Comparison of ENCODE assay signal across 8 cellular contexts in the genomic region with DNA sequence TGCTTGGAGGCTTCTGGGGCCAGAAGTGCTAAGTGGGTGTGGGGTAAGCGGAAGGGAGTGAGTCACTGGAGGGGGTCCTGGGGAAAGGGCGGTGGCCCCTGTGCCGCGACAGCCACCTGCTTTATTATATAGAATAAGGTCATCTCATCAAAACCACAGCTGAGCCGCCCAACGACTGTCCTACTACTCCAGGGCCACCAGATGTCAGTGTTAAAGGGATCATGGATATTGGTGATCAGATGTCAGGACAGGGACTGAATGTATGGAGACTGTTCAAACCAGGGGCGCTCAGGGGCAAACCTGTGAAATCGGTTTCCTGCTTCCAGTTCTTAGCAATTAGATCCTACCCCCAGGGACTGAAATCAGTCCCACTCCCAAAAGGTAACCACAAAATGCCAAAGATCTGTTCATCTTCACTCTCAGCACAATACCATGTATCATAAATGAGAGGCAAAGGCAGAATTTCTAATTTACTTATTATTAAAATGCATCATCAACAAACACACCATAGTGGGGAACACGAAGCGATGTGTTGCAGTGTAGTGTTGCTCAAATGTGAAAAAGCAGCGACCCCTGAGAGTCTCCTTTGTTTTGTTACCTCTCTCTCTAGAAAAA. TPM values are rescaled to one million over a fixed set of nuclear protein-coding genes. Genes with fewer than 3 reads are reported as not detected.
DNase-seq lines count a peak whose midpoint lies in the region; ATAC-seq and TF ChIP-seq lines count a peak whose summit lies in the region.

No MANE protein-coding gene starts in this region.

- no peaks in the 10 kb centered on the region for H3K4me1 Mint-ChIP-seq in activated CD4-positive, alpha-beta T cell treated with anti-CD3 and anti-CD28 coated beads for 36 hours
- no peaks in the 10 kb centered on the region for H3K4me1 Mint-ChIP-seq in progenitor cell of endocrine pancreas (ENCODE audit: low read depth)

- H3K36me3 Mint-ChIP-seq in activated CD4-positive, alpha-beta T cell treated with anti-CD3 and anti-CD28 coated beads for 36 hours (ENCODE audit: low read depth), result peaks cover under 1% of the 10 kb centered on the region
- H3K36me3 Mint-ChIP-seq in progenitor cell of endocrine pancreas (ENCODE audit: insufficient read depth), result peaks cover 1% of the 10 kb centered on the region

- peak; percentile 43 for DNase-seq in activated CD4-positive, alpha-beta T cell treated with anti-CD3 and anti-CD28 coated beads for 36 hours
- no peak for DNase-seq in activated CD4-positive, alpha-beta T cell treated with anti-CD3 and anti-CD28 coated beads for 1 hour
- peak; percentile 8 for DNase-seq in Jurkat, Clone E6-1 (ENCODE audit: low read depth, low spot score)
- DNase-seq in SK-MEL-5 (ENCODE audit: low read depth, low spot score) (peak; percentile 73), fibroblast of gingiva (ENCODE audit: low read depth) (peak; percentile 29), progenitor cell of endocrine pancreas (ENCODE audit: low spot score, unreplicated experiment) (no peak)

- POLR2A ChIA-PET in activated CD4-positive, alpha-beta T cell treated with anti-CD3 and anti-CD28 coated beads for 36 hours (lab: Charles Lee), result no interaction called here

- CTCF ChIA-PET in activated CD4-positive, alpha-beta T cell treated with anti-CD3 and anti-CD28 coated beads for 36 hours (lab: Charles Lee), result no interaction called here

- in situ Hi-C loops in SK-MEL-5 (cut with HindIII; ENCODE audit: low pct_unique_long_range_greater_than_20kb, low sequenced_read_pairs), result no loop called here

- ATAC-seq in activated CD4-positive, alpha-beta T cell treated with anti-CD3 and anti-CD28 coated beads for 36 hours, result peak; percentile 80
- no peak for ATAC-seq in GM18861 (IDR thresholded peaks at IDR 0.05; ENCODE audit: unreplicated experiment)
- no peak for ATAC-seq in HG02759 (IDR thresholded peaks at IDR 0.05; ENCODE audit: unreplicated experiment)

- H3K27ac Mint-ChIP-seq in activated CD4-positive, alpha-beta T cell treated with anti-CD3 and anti-CD28 coated beads for 36 hours, result no peak overlapping the region
- H3K27ac Mint-ChIP-seq in progenitor cell of endocrine pancreas, result no peak overlapping the region

- H3K4me3 ChIP-seq in Jurkat, Clone E6-1 (ENCODE audit: low read length), result no peak overlapping the region

- H3K9me3 Mint-ChIP-seq in activated CD4-positive, alpha-beta T cell treated with anti-CD3 and anti-CD28 coated beads for 36 hours (ENCODE audit: low read depth), result no peaks in the 10 kb centered on the region
- H3K9me3 Mint-ChIP-seq in progenitor cell of endocrine pancreas (ENCODE audit: low read depth), result no peaks in the 10 kb centered on the region

- peak; percentile 63 for TF ChIP-seq CTCF in progenitor cell of endocrine pancreas (IDR thresholded peaks at IDR 0.05; ENCODE audit: unreplicated experiment)

- no peaks in the 10 kb centered on the region for H3K27me3 Mint-ChIP-seq in activated CD4-positive, alpha-beta T cell treated with anti-CD3 and anti-CD28 coated beads for 36 hours
- H3K27me3 Mint-ChIP-seq in progenitor cell of endocrine pancreas, result no peaks in the 10 kb centered on the region

- intact Hi-C loops in activated CD4-positive, alpha-beta T cell treated with anti-CD3 and anti-CD28 coated beads for 36 hours (cut with DNase I, micrococcal nuclease), result loop anchor here (1.0 kb wide), 1 partner anchor 196 kb away; no protein-coding TSS in a partner anchor

- H3K4me3 Mint-ChIP-seq in activated CD4-positive, alpha-beta T cell treated with anti-CD3 and anti-CD28 coated beads for 36 hours, result no peak overlapping the region
- H3K4me3 Mint-ChIP-seq in progenitor cell of endocrine pancreas (ENCODE audit: low read depth), result no peak overlapping the region

RNA-seq across cellular contexts. Expression of a gene that starts 24.5 kb away (rescaled TPM):
- under 1 TPM; 0.72 to 0.85 TPM for total RNA-seq in activated CD4-positive, alpha-beta T cell treated with anti-CD3 and anti-CD28 coated beads for 36 hours
- not detected for polyA plus RNA-seq in Jurkat, Clone E6-1 (2012; ENCODE audit: insufficient read depth, insufficient read length)
- not detected in 2 replicates for total RNA-seq in SK-MEL-5 (2014; rRNA removed; shearing (Covaris generic))
- 0.04 TPM in 1 of 2 replicates, not detected in the other for polyA plus RNA-seq in SK-MEL-5 (2015; cell fraction: cytosol; rRNA removed)
- not detected in 2 replicates for polyA plus RNA-seq in SK-MEL-5 (2015; cell fraction: nucleus; rRNA removed)
- total RNA-seq in progenitor cell of endocrine pancreas, result 0.10 TPM in 1 of 2 replicates, not detected in the other

RNA-seq across cellular contexts. Expression of a gene that starts 38.5 kb away (rescaled TPM):
- 10 to 100 TPM; 40.7 to 55.8 TPM for total RNA-seq in activated CD4-positive, alpha-beta T cell treated with anti-CD3 and anti-CD28 coated beads for 36 hours
- polyA plus RNA-seq in Jurkat, Clone E6-1 (2012; ENCODE audit: insufficient read depth, insufficient read length), result 106 TPM
- 97.8 and 114 TPM in 2 replicates for total RNA-seq in SK-MEL-5 (2014; rRNA removed; shearing (Covaris generic))
- polyA plus RNA-seq in SK-MEL-5 (2015; cell fraction: cytosol; rRNA removed), result 68.4 and 84.7 TPM in 2 replicates
- 16.7 and 39.0 TPM in 2 replicates for polyA plus RNA-seq in SK-MEL-5 (2015; cell fraction: nucleus; rRNA removed)
- total RNA-seq in progenitor cell of endocrine pancreas, result 53.9 and 61.9 TPM in 2 replicates

Comparison
In these comparisons a context has a peak if more than half of its experiments do, and no peak if none do; other contexts are left out.
1. DNase-seq: peak in activated CD4-positive, alpha-beta T cell treated with anti-CD3 and anti-CD28 coated beads for 36 hours (single experiment), Jurkat, Clone E6-1 (single experiment), SK-MEL-5 (single experiment) and fibroblast of gingiva (single experiment); none in activated CD4-positive, alpha-beta T cell treated with anti-CD3 and anti-CD28 coated beads for 1 hour (single experiment) and progenitor cell of endocrine pancreas (single experiment).